15 cellular contexts compared by ENCODE assay signal in the genomic region with DNA sequence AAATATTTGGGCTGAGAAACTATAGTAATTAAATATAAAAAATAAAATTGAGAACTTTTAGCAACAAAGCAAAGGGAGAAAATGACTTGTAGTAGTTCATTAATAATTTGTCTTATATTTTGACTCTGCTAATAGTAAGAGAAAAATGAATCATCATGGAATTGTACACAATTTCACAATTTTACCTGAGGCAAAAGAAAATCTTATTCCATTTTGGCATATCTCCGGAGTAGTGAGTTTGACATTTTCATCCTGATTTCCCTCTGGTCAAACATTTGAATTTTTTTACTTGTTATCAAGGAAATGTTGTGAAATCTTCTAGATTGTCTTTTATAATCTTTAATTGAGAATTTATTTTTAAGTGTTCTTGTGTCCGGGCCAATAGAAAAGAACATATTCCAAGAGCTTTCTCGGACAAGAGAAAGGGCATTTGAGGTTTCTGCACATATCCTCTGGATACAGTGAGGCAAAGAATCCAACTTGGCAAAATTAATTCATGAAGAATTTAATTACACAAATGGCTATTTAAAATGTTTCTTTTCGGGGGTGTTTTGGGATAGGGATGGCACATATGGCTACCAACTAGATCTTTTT.
"Had no signal": no experiment of that assay in that cellular context is flagged by ENCODE, and none has a peak within 500 bp of the region (broad histone marks: within the 10 kb centered on the region; RNA-seq: fewer than 3 reads in every experiment).

No MANE protein-coding gene starts in this region.

- FAIRE-seq: astrocyte had no signal

- H3K27me3 ChIP-seq: gastrocnemius medialis, spleen, upper lobe of right lung had no signal

- H3K36me3 ChIP-seq: gastrocnemius medialis, spleen, upper lobe of right lung had no signal

- H3K4me3 ChIP-seq: gastrocnemius medialis, spleen, upper lobe of right lung had no signal

- H3K9me3 ChIP-seq: gastrocnemius medialis, spleen, upper lobe of right lung had no signal

- H3K79me2 ChIP-seq: parathyroid adenoma had no signal

- H3K4me1 ChIP-seq: gastrocnemius medialis, parathyroid adenoma, spleen, upper lobe of right lung had no signal

- DNase-seq: activated CD4-positive, alpha-beta T cell treated with anti-CD3 and anti-CD28 coated beads, Interleukin-2, amount 10 ng/mL, durations not matched to agents 7 days and 5 days; activated CD8-positive, alpha-beta T cell treated with anti-CD3 and anti-CD28 coated beads, Interleukin-2, amount 10 ng/mL, durations not matched to agents 7 days and 5 days; activated naive CD4-positive, alpha-beta T cell treated with anti-CD3 and anti-CD28 coated beads, Interleukin-2, amount 10 ng/mL, durations not matched to agents 7 days and 5 days; activated T-cell treated with anti-CD3 and anti-CD28 coated beads, Interleukin-2, amount 50 U/mL, for 24 hours; dermis blood vessel endothelial cell; effector memory CD8-positive, alpha-beta T cell; gastrocnemius medialis; head of caudate nucleus; natural killer cell; spleen; stimulated activated naive B cell treated with anti-CD40 and anti-IgM and Interleukin-4, amounts not matched to agents 10 μg/mL and 1 μg/mL and 100 μg/mL, for 72 hours; upper lobe of right lung had no signal

- H3K27ac ChIP-seq: gastrocnemius medialis, parathyroid adenoma had no signal

- ATAC-seq: activated CD4-positive, CD25-positive, alpha-beta regulatory T cell treated with anti-CD3 and anti-CD28 coated beads, Interleukin-2, amount 50 U/mL, for 24 hours; activated CD8-positive, alpha-beta T cell treated with anti-CD3 and anti-CD28 coated beads, Interleukin-2, amount 10 ng/mL, durations not matched to agents 7 days and 5 days; effector memory CD8-positive, alpha-beta T cell; gastrocnemius medialis; natural killer cell; stimulated activated naive B cell treated with anti-CD40 and anti-IgM and Interleukin-4, amounts not matched to agents 10 μg/mL and 1 μg/mL and 100 μg/mL, for 72 hours had no signal

- H3K9ac ChIP-seq: parathyroid adenoma had no signal

- H2AFZ ChIP-seq: parathyroid adenoma had no signal
